In genomic region chr4:56052966-56053365, GRCh38 we compare ENCODE assay signal across 1 cellular context.
TF ChIP-seq lines count a peak whose summit lies in the region.

No MANE protein-coding gene starts in this region.

TF ChIP-seq in K562, 482 proteins besides CTCF, POLR2A, EP300 and RAD21 (continued from another document):
- no peak for TF ChIP-seq ETS1 (conservative IDR thresholded peaks at IDR 0.05; ENCODE audit: control insufficient read depth, low read depth, low read length)
